Comparison of ENCODE assay signal across 10 cellular contexts in the genomic region with DNA sequence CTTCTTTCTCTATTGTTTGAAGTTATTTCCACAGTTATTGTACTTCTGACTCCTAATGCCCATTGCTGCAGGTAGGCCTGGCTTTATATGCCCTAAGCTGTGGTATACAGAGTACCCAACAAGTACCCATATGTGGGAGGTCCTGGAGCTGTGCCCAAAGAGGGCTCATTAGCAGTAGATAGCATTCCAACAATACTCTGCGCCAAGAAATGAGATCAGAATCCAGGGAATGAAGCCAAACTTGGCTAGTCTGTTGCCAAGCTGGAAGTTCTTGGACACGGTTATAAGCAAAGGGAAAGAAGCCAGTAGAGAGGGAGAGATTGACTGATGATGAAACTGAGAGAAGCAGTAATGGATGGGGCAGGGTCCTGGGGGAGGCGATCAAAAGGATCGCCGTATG. TPM values are rescaled to one million over a fixed set of nuclear protein-coding genes. Genes with fewer than 3 reads are reported as not detected.
DNase-seq lines count a peak whose midpoint lies in the region; ATAC-seq and TF ChIP-seq lines count a peak whose summit lies in the region.
"Had no signal": no experiment of that assay in that cellular context is flagged by ENCODE, and none has a peak within 500 bp of the region (broad histone marks: within the 10 kb centered on the region; RNA-seq: fewer than 3 reads in every experiment).

No MANE protein-coding gene starts in this region.

- no peaks in the 10 kb centered on the region for H3K36me3 Mint-ChIP-seq in activated T-cell treated with anti-CD3 and anti-CD28 coated beads, Interleukin-2, amount 50 U/mL, for 4 hours (ENCODE audit: insufficient read depth)
- H3K36me3 Mint-ChIP-seq in activated CD8-positive, alpha-beta T cell treated with anti-CD3 and anti-CD28 coated beads, Interleukin-2, amount 10 ng/mL, durations not matched to agents 7 days and 5 days (ENCODE audit: low read depth), result no peaks in the 10 kb centered on the region

- no peaks in the 10 kb centered on the region for H3K27me3 Mint-ChIP-seq in activated T-cell treated with anti-CD3 and anti-CD28 coated beads, Interleukin-2, amount 50 U/mL, for 4 hours (ENCODE audit: low read depth)
- H3K27me3 Mint-ChIP-seq in activated CD8-positive, alpha-beta T cell treated with anti-CD3 and anti-CD28 coated beads, Interleukin-2, amount 10 ng/mL, durations not matched to agents 7 days and 5 days (ENCODE audit: low read depth), result no peaks in the 10 kb centered on the region

- POLR2A ChIA-PET in activated CD8-positive, alpha-beta T cell treated with anti-CD3 and anti-CD28 coated beads, Interleukin-2, amount 10 ng/mL, durations not matched to agents 7 days and 5 days (lab: Charles Lee), result no interaction called here

- H3K27me3 ChIP-seq in BE2C, result no peaks in the 10 kb centered on the region

- intact Hi-C loops in left colon (cut with DNase I, micrococcal nuclease), result no loop called here

- CTCF ChIA-PET in activated CD8-positive, alpha-beta T cell treated with anti-CD3 and anti-CD28 coated beads, Interleukin-2, amount 10 ng/mL, durations not matched to agents 7 days and 5 days (lab: Charles Lee), result no interaction called here

- H3K9me3 Mint-ChIP-seq in activated T-cell treated with anti-CD3 and anti-CD28 coated beads, Interleukin-2, amount 50 U/mL, for 4 hours, result peaks cover 6% of the 10 kb centered on the region
- no peaks in the 10 kb centered on the region for H3K9me3 Mint-ChIP-seq in activated CD8-positive, alpha-beta T cell treated with anti-CD3 and anti-CD28 coated beads, Interleukin-2, amount 10 ng/mL, durations not matched to agents 7 days and 5 days (ENCODE audit: insufficient read depth)

- DNase-seq in NCI-H2196 (lab: John Stamatoyannopoulos, UW; ENCODE audit: unreplicated experiment) (peak; percentile 39), NCI-H2196 treated with DMSO at 0.1 percent for 48 hours (lab: John Stamatoyannopoulos, UW; ENCODE audit: unreplicated experiment) (no peak), cerebellar nuclear complex (lab: John Stamatoyannopoulos, UW) (peak; percentile 34 to 76), left colon (peak; percentile 39 to 51), BE2C (no peak)
- DNase-seq in activated T-cell treated with anti-CD3 and anti-CD28 coated beads, Interleukin-2, amount 50 U/mL, for 4 hours, result no peak
- DNase-seq in activated CD8-positive, alpha-beta T cell treated with anti-CD3 and anti-CD28 coated beads, Interleukin-2, amount 10 ng/mL, durations not matched to agents 7 days and 5 days, result no peak
- DNase-seq in activated CD4-positive, alpha-beta T cell treated with anti-CD3 and anti-CD28 coated beads for 48 hours, result no peak
- DNase-seq: OCI-M1; stimulated activated CD4-positive, alpha-beta T cell treated with anti-CD3 and anti-CD28 coated beads, Interleukin-4, amount 100 ng/mL, for 1 hour had no signal

- no peak for TF ChIP-seq CTCF in BE2C (IDR thresholded peaks at IDR 0.05; ENCODE audit: low read depth, low read length)

- no peak overlapping the region for H3K4me3 Mint-ChIP-seq in activated T-cell treated with anti-CD3 and anti-CD28 coated beads, Interleukin-2, amount 50 U/mL, for 4 hours
- H3K4me3 Mint-ChIP-seq in activated CD8-positive, alpha-beta T cell treated with anti-CD3 and anti-CD28 coated beads, Interleukin-2, amount 10 ng/mL, durations not matched to agents 7 days and 5 days, result no peak overlapping the region

- ATAC-seq in left colon, result peak; percentile 74
- ATAC-seq in activated T-cell treated with anti-CD3 and anti-CD28 coated beads, Interleukin-2, amount 50 U/mL, for 4 hours, result no peak
- no peak for ATAC-seq in activated CD8-positive, alpha-beta T cell treated with anti-CD3 and anti-CD28 coated beads, Interleukin-2, amount 10 ng/mL, durations not matched to agents 7 days and 5 days

- no peaks in the 10 kb centered on the region for H3K4me1 ChIP-seq in BE2C

- no peaks in the 10 kb centered on the region for H3K36me3 ChIP-seq in BE2C

- H3K4me1 Mint-ChIP-seq in activated T-cell treated with anti-CD3 and anti-CD28 coated beads, Interleukin-2, amount 50 U/mL, for 4 hours (ENCODE audit: low read depth), result no peaks in the 10 kb centered on the region
- no peaks in the 10 kb centered on the region for H3K4me1 Mint-ChIP-seq in activated CD8-positive, alpha-beta T cell treated with anti-CD3 and anti-CD28 coated beads, Interleukin-2, amount 10 ng/mL, durations not matched to agents 7 days and 5 days (ENCODE audit: low read depth)

- no peak overlapping the region for H3K4me3 ChIP-seq in BE2C (ENCODE audit: low read depth, low read length)

- H3K27ac Mint-ChIP-seq in activated CD8-positive, alpha-beta T cell treated with anti-CD3 and anti-CD28 coated beads, Interleukin-2, amount 10 ng/mL, durations not matched to agents 7 days and 5 days, result no peak overlapping the region

- no peaks in the 10 kb centered on the region for H3K9me3 ChIP-seq in BE2C

RNA-seq across cellular contexts. Expression of gene FAM169A, which starts 29.7 kb away (rescaled TPM):
- total RNA-seq in left colon, result 1 to 10 TPM; 3.9 to 5.9 TPM
- 10 to 100 TPM; 10.0 to 13.1 (median 10.2) TPM for total RNA-seq in activated T-cell treated with anti-CD3 and anti-CD28 coated beads, Interleukin-2, amount 50 U/mL, for 4 hours
- 1 to 10 TPM; 3.8 to 5.6 TPM for total RNA-seq in activated CD8-positive, alpha-beta T cell treated with anti-CD3 and anti-CD28 coated beads, Interleukin-2, amount 10 ng/mL, durations not matched to agents 7 days and 5 days
- polyA plus RNA-seq in BE2C (2012; ENCODE audit: insufficient read depth, insufficient read length, low read depth), result 0.73 TPM

Comparison
In these comparisons a context has a peak if more than half of its experiments do, and no peak if none do; other contexts are left out.
1. DNase-seq: peak in NCI-H2196 (single experiment), cerebellar nuclear complex (2 of 2) and left colon (2 of 2); none in NCI-H2196 treated with DMSO at 0.1 percent for 48 hours (single experiment), activated T-cell treated with anti-CD3 and anti-CD28 coated beads, Interleukin-2, amount 50 U/mL, for 4 hours (single experiment), activated CD8-positive, alpha-beta T cell treated with anti-CD3 and anti-CD28 coated beads, Interleukin-2, amount 10 ng/mL, durations not matched to agents 7 days and 5 days (single experiment), activated CD4-positive, alpha-beta T cell treated with anti-CD3 and anti-CD28 coated beads for 48 hours (single experiment) and BE2C (single experiment).